Comparison of ENCODE assay signal across 20 cellular contexts in genomic region chr19:54121259-54121658, GRCh38. TPM values are rescaled to one million over a fixed set of nuclear protein-coding genes. Genes with fewer than 3 reads are reported as not detected.
"Had no signal": no experiment of that assay in that cellular context is flagged by ENCODE, and none has a peak within 500 bp of the region (broad histone marks: within the 10 kb centered on the region; RNA-seq: fewer than 3 reads in every experiment).

No MANE protein-coding gene starts in this region.

- H3K4me2 ChIP-seq: hepatocyte had no signal

- DNase-seq: colonic mucosa; dermis blood vessel endothelial cell; esophagus squamous epithelium; foreskin fibroblast; kidney; left cardiac atrium; left ventricle myocardium superior; mesendoderm; naive thymus-derived CD4-positive, alpha-beta T cell; nephron progenitor cell; sigmoid colon; stimulated activated CD4-positive, alpha-beta T cell treated with anti-CD3 and anti-CD28 coated beads, Interleukin-12 subunit alpha, Interleukin-12 subunit beta, amount 100 ng/mL, for 4 hours; stimulated activated naive CD4-positive, alpha-beta T cell treated with Interleukin-2 at 50 U/mL for 16 hours had no signal

- FAIRE-seq: kidney, urothelium cell line had no signal

- H3K9me3 Mint-ChIP-seq: naive thymus-derived CD4-positive, alpha-beta T cell; nephron progenitor cell; type B pancreatic cell had no signal

- H2AFZ ChIP-seq: hepatocyte had no signal

- H3K4me3 ChIP-seq: colonic mucosa, esophagus squamous epithelium, gastroesophageal sphincter, hepatocyte, sigmoid colon, skin epidermis had no signal

- H3K27ac ChIP-seq: colonic mucosa, esophagus squamous epithelium, gastroesophageal sphincter, hepatocyte, sigmoid colon, skin epidermis had no signal

- H3K27me3 ChIP-seq: colonic mucosa, esophagus squamous epithelium, gastroesophageal sphincter, hepatocyte, sigmoid colon had no signal

- H3K4me3 Mint-ChIP-seq: naive thymus-derived CD4-positive, alpha-beta T cell; nephron progenitor cell; type B pancreatic cell had no signal

- H3K27ac Mint-ChIP-seq: naive thymus-derived CD4-positive, alpha-beta T cell; nephron progenitor cell; type B pancreatic cell had no signal

- H3K27me3 Mint-ChIP-seq: naive thymus-derived CD4-positive, alpha-beta T cell; type B pancreatic cell had no signal

- H3K4me1 ChIP-seq: colonic mucosa had no signal

- ATAC-seq: gastroesophageal sphincter; left cardiac atrium; left ventricle myocardium superior; naive thymus-derived CD4-positive, alpha-beta T cell had no signal

- H3K9me3 ChIP-seq: colonic mucosa, esophagus squamous epithelium, gastroesophageal sphincter, sigmoid colon had no signal

RNA-seq across cellular contexts. Expression of gene OSCAR, which starts 20.7 kb away (rescaled TPM):
- total RNA-seq: dermis blood vessel endothelial cell, epithelial cell of proximal tubule, hepatocyte, lung microvascular endothelial cell had no signal
